Comparison of ENCODE assay signal across 9 cellular contexts in the genomic region with DNA sequence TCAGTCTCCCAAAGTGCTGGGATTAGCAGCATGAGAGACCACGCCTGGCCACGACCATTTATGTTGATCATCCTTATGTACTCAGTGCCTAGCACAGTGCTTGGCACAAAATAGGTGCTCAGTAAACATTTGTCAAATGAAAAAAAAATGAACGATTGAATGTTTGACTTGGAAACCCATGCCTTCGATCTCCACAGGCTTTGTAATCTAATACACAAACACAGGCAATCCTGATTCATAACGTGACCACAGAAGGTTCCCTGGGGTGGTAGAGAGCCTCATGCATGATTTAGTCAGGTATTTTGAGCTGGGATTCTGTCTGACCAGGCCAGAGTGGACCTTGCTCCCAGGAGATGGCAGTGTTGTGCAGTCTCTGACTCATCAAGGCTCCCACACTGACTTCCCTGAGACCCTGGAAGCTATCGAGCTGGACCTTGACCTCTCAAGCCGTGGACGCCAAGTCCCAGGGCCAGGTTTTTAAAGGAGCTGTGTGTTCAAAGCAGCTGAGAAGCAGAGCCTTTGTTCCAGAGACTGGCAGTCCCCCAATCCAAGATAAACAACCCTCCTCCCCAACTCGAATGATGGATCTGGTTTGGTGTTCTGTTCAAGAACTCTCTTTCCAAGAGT.
A peak's percentile ranks its signal among the peaks of the same experiment; 100 is the strongest.
DNase-seq lines count a peak whose midpoint lies in the region; ATAC-seq and TF ChIP-seq lines count a peak whose summit lies in the region.
"Had no signal": no experiment of that assay in that cellular context is flagged by ENCODE, and none has a peak within 500 bp of the region (broad histone marks: within the 10 kb centered on the region; RNA-seq: fewer than 3 reads in every experiment).

No MANE protein-coding gene starts in this region.

- H3K4me2 ChIP-seq in fibroblast of lung (ENCODE audit: extremely low read depth, insufficient read depth, low read length) (peak overlapping the region; percentile 1), neural cell (ENCODE audit: low read length) (no peak overlapping the region)

- no peaks in the 10 kb centered on the region for H3F3A ChIP-seq in neural cell (ENCODE audit: insufficient read depth, low read length, poor library complexity, severe bottlenecking)

- H3K9ac ChIP-seq in fibroblast of lung (ENCODE audit: insufficient read depth, low read length), result no peak overlapping the region
- H3K9ac ChIP-seq in neural cell (ENCODE audit: low read length), result no peak overlapping the region

- H3K27me3 ChIP-seq in SJCRH30, result no peaks in the 10 kb centered on the region
- no peaks in the 10 kb centered on the region for H3K27me3 ChIP-seq in fibroblast of lung (ENCODE audit: control insufficient read depth, insufficient read depth, low read length)
- no peaks in the 10 kb centered on the region for H3K27me3 ChIP-seq in neural cell (ENCODE audit: insufficient read depth, low read depth, low read length)

- H3K79me2 ChIP-seq in fibroblast of lung (ENCODE audit: control insufficient read depth, insufficient read depth, low read length), result no peaks in the 10 kb centered on the region
- H3K79me2 ChIP-seq in neural cell (replicated peaks; ENCODE audit: insufficient read depth, low read length), result no peaks in the 10 kb centered on the region

- TF ChIP-seq EP300 in neural cell (conservative IDR thresholded peaks at IDR 0.05; ENCODE audit: poor library complexity, severe bottlenecking), result no peak

- H3K36me3 ChIP-seq in SJCRH30, result no peaks in the 10 kb centered on the region
- no peaks in the 10 kb centered on the region for H3K36me3 ChIP-seq in fibroblast of lung (ENCODE audit: control insufficient read depth, insufficient read depth, low read length)
- no peaks in the 10 kb centered on the region for H3K36me3 ChIP-seq in neural cell (ENCODE audit: insufficient read depth, low read length)

- no peak overlapping the region for H3K4me3 Mint-ChIP-seq in immature natural killer cell
- H3K4me3 Mint-ChIP-seq: natural killer cell treated with Interleukin-12 subunit alpha and Interleukin-12 subunit beta and Interleukin-15 and Interleukin-18, amount 100 ng/mL, for 72 hours had no signal

- H3K4me1 ChIP-seq in SJCRH30 (peaks cover 3% of the 10 kb centered on the region; the same call in 1 of the 2 replicates), fibroblast of lung (ENCODE audit: control insufficient read depth, extremely low read depth, insufficient read depth, low read length) (peaks cover 5% of the 10 kb centered on the region)

- H3K9me2 ChIP-seq in neural cell (ENCODE audit: insufficient read depth, low read length), result no peaks in the 10 kb centered on the region

- DNase-seq in AG20443 (ENCODE audit: low spot score) (peak; percentile 92), HS-5 (ENCODE audit: low read depth) (peak; percentile 82), SJCRH30 (peak; percentile 76 to 89), fibroblast of lung (ENCODE audit: low read depth in 2 of 2) (peak; percentile 92 to 97), T-helper 1 cell (no peak), immature natural killer cell (no peak)

- H3K27ac ChIP-seq in SJCRH30 (no peak overlapping the region), fibroblast of lung (ENCODE audit: insufficient read depth, low read length) (no peak overlapping the region), neural cell (ENCODE audit: low read length) (no peak overlapping the region)

- H2AFZ ChIP-seq in fibroblast of lung (ENCODE audit: low read length) (no peak overlapping the region), neural cell (ENCODE audit: low read depth, low read length) (no peak overlapping the region)

- H3K9me3 Mint-ChIP-seq in immature natural killer cell, result no peaks in the 10 kb centered on the region
- H3K9me3 Mint-ChIP-seq: natural killer cell treated with Interleukin-12 subunit alpha and Interleukin-12 subunit beta and Interleukin-15 and Interleukin-18, amount 100 ng/mL, for 72 hours had no signal

- H3K9me3 ChIP-seq in SJCRH30 (replicated peaks), result peaks cover 3% of the 10 kb centered on the region; the same call in 1 of the 2 replicates
- no peaks in the 10 kb centered on the region for H3K9me3 ChIP-seq in fibroblast of lung (ENCODE audit: control insufficient read depth, insufficient read depth, low read depth, low read length)
- H3K9me3 ChIP-seq in neural cell (ENCODE audit: low read length), result no peaks in the 10 kb centered on the region

- H3K4me1 Mint-ChIP-seq in immature natural killer cell, result no peaks in the 10 kb centered on the region

- H3K4me3 ChIP-seq in SJCRH30 (no peak overlapping the region), fibroblast of lung (replicated peaks in 1 of 4; ENCODE audit: control extremely low read depth in 1 of 4, insufficient read depth in 1 of 4, low read depth in 3 of 4, low read length in 4 of 4) (no peak overlapping the region), neural cell (ENCODE audit: low read length) (no peak overlapping the region)

- TF ChIP-seq RAD21 in neural cell (conservative IDR thresholded peaks at IDR 0.05), result peak; percentile 50

- H4K20me1 ChIP-seq in fibroblast of lung (ENCODE audit: control insufficient read depth, extremely low read depth, insufficient read depth, low read length) (no peaks in the 10 kb centered on the region), neural cell (ENCODE audit: insufficient read depth) (no peaks in the 10 kb centered on the region)

- peaks cover 0 to 4% (median 2%) of the 10 kb centered on the region in 3 donors for H3K27me3 Mint-ChIP-seq in immature natural killer cell (ENCODE audit: low read depth in 3 of 3)
- H3K27me3 Mint-ChIP-seq: natural killer cell treated with Interleukin-12 subunit alpha and Interleukin-12 subunit beta and Interleukin-15 and Interleukin-18, amount 100 ng/mL, for 72 hours had no signal

- TF ChIP-seq CTCF in fibroblast of lung (conservative IDR thresholded peaks at IDR 0.05 in 1 of 2, IDR thresholded peaks at IDR 0.05 in 1 of 2; ENCODE audit: low read depth in 1 of 2, low read length in 2 of 2), result peak; percentile 79 to 92
- peak; percentile 41 for TF ChIP-seq CTCF in neural cell (IDR thresholded peaks at IDR 0.05; ENCODE audit: poor library complexity, severe bottlenecking)

- ATAC-seq in GM18867 (IDR thresholded peaks at IDR 0.05; ENCODE audit: unreplicated experiment), result peak; percentile 71

- peaks cover 0 to 4% (median 4%) of the 10 kb centered on the region in 3 donors for H3K36me3 Mint-ChIP-seq in immature natural killer cell
- H3K36me3 Mint-ChIP-seq: natural killer cell treated with Interleukin-12 subunit alpha and Interleukin-12 subunit beta and Interleukin-15 and Interleukin-18, amount 100 ng/mL, for 72 hours had no signal

- H3K27ac Mint-ChIP-seq in immature natural killer cell, result no peak overlapping the region
- H3K27ac Mint-ChIP-seq: natural killer cell treated with Interleukin-12 subunit alpha and Interleukin-12 subunit beta and Interleukin-15 and Interleukin-18, amount 100 ng/mL, for 72 hours had no signal

TF ChIP-seq in neural cell, 6 proteins besides CTCF, POLR2A, EP300 and RAD21:
- TF ChIP-seq SMC3 (conservative IDR thresholded peaks at IDR 0.05; ENCODE audit: poor library complexity) (peak; percentile 39), EZH2 (IDR thresholded peaks at IDR 0.05; ENCODE audit: borderline replicate concordance, insufficient read depth, low read length, poor library complexity, severe bottlenecking) (no peak)
TF ChIP-seq in neural cell: peak in this region for 1.

Comparison
In these comparisons a context has a peak if more than half of its experiments do, and no peak if none do; other contexts are left out.
1. DNase-seq: peak in AG20443 (single experiment), HS-5 (single experiment), SJCRH30 (2 of 2) and fibroblast of lung (2 of 2); none in T-helper 1 cell (0 of 5) and immature natural killer cell (0 of 3).